ENCODE assay signal across 8 cellular contexts in genomic region chr20:19937651-19938420, GRCh38.
DNase-seq lines count a peak whose midpoint lies in the region; ATAC-seq and TF ChIP-seq lines count a peak whose summit lies in the region.

No MANE protein-coding gene starts in this region.

- H3K36me3 Mint-ChIP-seq in mesothelial cell of epicardium, result peaks cover 20% of the 10 kb centered on the region

- DNase-seq in GM12865 (ENCODE audit: low read depth), result peak; percentile 82
- peak; percentile 61 for DNase-seq in NB4 (ENCODE audit: low read depth)
- DNase-seq in mesothelial cell of epicardium (ENCODE audit: low spot score in 2 of 2, unreplicated experiment in 2 of 2), result no peak
- no peak for DNase-seq in NCI-H2081 (lab: John Stamatoyannopoulos, UW)
- no peak for DNase-seq in COR-L47 (lab: John Stamatoyannopoulos, UW)
- no peak for DNase-seq in NAMALWA (ENCODE audit: low spot score)
- DNase-seq in HK-2 (ENCODE audit: unreplicated experiment), result no peak

- TF ChIP-seq POLR2A in NB4 (IDR thresholded peaks at IDR 0.05; ENCODE audit: extremely low read depth, insufficient read length), result no peak

- peaks cover 41% of the 10 kb centered on the region for H3K4me1 Mint-ChIP-seq in mesothelial cell of epicardium

- no peaks in the 10 kb centered on the region for H3K27me3 Mint-ChIP-seq in mesothelial cell of epicardium (ENCODE audit: low read depth)

- H3K4me3 Mint-ChIP-seq in mesothelial cell of epicardium, result no peak overlapping the region

- H3K9me3 Mint-ChIP-seq in mesothelial cell of epicardium, result no peaks in the 10 kb centered on the region

- ATAC-seq in GM21576 (IDR thresholded peaks at IDR 0.05; ENCODE audit: unreplicated experiment), result peak; percentile 81

- no peak overlapping the region for H3K4me3 ChIP-seq in GM12865 (ENCODE audit: low read depth, low read length)
- no peak overlapping the region for H3K4me3 ChIP-seq in NB4 (ENCODE audit: low read depth, low read length)

- TF ChIP-seq CTCF in GM12865 (IDR thresholded peaks at IDR 0.05; ENCODE audit: insufficient read depth, low read depth, low read length, missing control alignments), result no peak
- TF ChIP-seq CTCF in NB4 (IDR thresholded peaks at IDR 0.05; ENCODE audit: low read depth, low read length), result no peak
- no peak for TF ChIP-seq CTCF in mesothelial cell of epicardium (IDR thresholded peaks at IDR 0.05; ENCODE audit: unreplicated experiment)

- H3K27ac Mint-ChIP-seq in mesothelial cell of epicardium, result peak overlapping the region; percentile 44

Comparison
In these comparisons a context has a peak if more than half of its experiments do, and no peak if none do; other contexts are left out.
1. DNase-seq: peak in GM12865 (single experiment) and NB4 (single experiment); none in mesothelial cell of epicardium (0 of 2), NCI-H2081 (0 of 2), COR-L47 (single experiment), NAMALWA (single experiment) and HK-2 (single experiment).